ENCODE assay signal across 8 cellular contexts in genomic region chr21:44297525-44298290, GRCh38. TPM values are rescaled to one million over a fixed set of nuclear protein-coding genes. Genes with fewer than 3 reads are reported as not detected.
DNase-seq lines count a peak whose midpoint lies in the region; ATAC-seq, FAIRE-seq and TF ChIP-seq lines count a peak whose summit lies in the region.

No MANE protein-coding gene starts in this region.

- DNase-seq in AG10803 (ENCODE audit: low read depth) (peak; percentile 76), GOT3 (lab: John Stamatoyannopoulos, UW) (peak; percentile 52), NCI-H345 treated with DMSO at 0.1 percent for 48 hours (lab: John Stamatoyannopoulos, UW; ENCODE audit: unreplicated experiment) (peak; percentile 89), cardiac fibroblast (ENCODE audit: low read depth in 2 of 2) (peak; percentile 88), keratinocyte (ENCODE audit: low read depth, low spot score) (peak; percentile 36)
- DNase-seq in activated CD4-positive, CD25-positive, alpha-beta regulatory T cell treated with anti-CD3 and anti-CD28 coated beads, Interleukin-2, amount 50 U/mL, for 16 hours (ENCODE audit: low read depth, low spot score) = peak; percentile 42
- peak; percentile 26 to 71 (median 58) for DNase-seq in stimulated activated CD4-positive, alpha-beta T cell treated with anti-CD3 and anti-CD28 coated beads, Interleukin-1b, Interleukin-23, amount 100 ng/mL, for 24 hours (ENCODE audit: low read depth in 4 of 4, low spot score in 1 of 4)

- H3K4me1 ChIP-seq in keratinocyte (ENCODE audit: control insufficient read depth, extremely low read depth, insufficient read depth, low read length) = peaks cover 14% of the 10 kb centered on the region

- no peaks in the 10 kb centered on the region for H3K9me1 ChIP-seq in keratinocyte (ENCODE audit: control insufficient read depth, extremely low read depth, insufficient read depth, low read length)

- FAIRE-seq in keratinocyte (lab: Jason Lieb, UNC) = no peak

- ATAC-seq in GM18505 (IDR thresholded peaks at IDR 0.05; ENCODE audit: unreplicated experiment) = no peak

- TF ChIP-seq CTCF in AG10803 (conservative IDR thresholded peaks at IDR 0.05; ENCODE audit: low read length) = peak; percentile 88
- TF ChIP-seq CTCF in cardiac fibroblast (IDR thresholded peaks at IDR 0.05; ENCODE audit: low read depth, low read length) = peak; percentile 82
- TF ChIP-seq CTCF in keratinocyte (optimal IDR thresholded peaks at IDR 0.05 in 1 of 3, IDR thresholded peaks at IDR 0.05 in 1 of 3, conservative IDR thresholded peaks at IDR 0.05 in 1 of 3; ENCODE audit: extremely low read depth in 1 of 3, insufficient read depth in 2 of 3, low read length in 3 of 3) = peak; percentile 73 to 98 (median 76)

- TF ChIP-seq POLR2A in GM18505 (IDR thresholded peaks at IDR 0.05; ENCODE audit: borderline replicate concordance, extremely low read depth, insufficient read depth, insufficient read length) = no peak

- H3K9me3 ChIP-seq in keratinocyte (ENCODE audit: control insufficient read depth, low read depth, low read length) = no peaks in the 10 kb centered on the region

- H3K9ac ChIP-seq in keratinocyte (ENCODE audit: control insufficient read depth, extremely low read depth, insufficient read depth, low read length) = no peak overlapping the region

- no peak overlapping the region for H3K4me3 ChIP-seq in AG10803 (ENCODE audit: low read length)
- no peak overlapping the region for H3K4me3 ChIP-seq in cardiac fibroblast (replicated peaks in 1 of 2; ENCODE audit: low read depth in 2 of 2, low read length in 2 of 2)
- no peak overlapping the region for H3K4me3 ChIP-seq in keratinocyte (ENCODE audit: control insufficient read depth in 2 of 3, extremely low read depth in 1 of 3, insufficient read depth in 2 of 3, low read depth in 1 of 3, low read length in 3 of 3)

- H3K4me2 ChIP-seq in keratinocyte (ENCODE audit: control insufficient read depth, extremely low read depth, insufficient read depth, low read depth, low read length) = peak overlapping the region; percentile 8

- peaks cover 6% of the 10 kb centered on the region for H4K20me1 ChIP-seq in keratinocyte (ENCODE audit: control insufficient read depth, extremely low read depth, insufficient read depth, low read length)

- H3K27me3 ChIP-seq in keratinocyte (ENCODE audit: control insufficient read depth, extremely low read depth, insufficient read depth, low read length) = peaks cover 9% of the 10 kb centered on the region

- no peaks in the 10 kb centered on the region for H3K36me3 ChIP-seq in keratinocyte (ENCODE audit: control insufficient read depth in 2 of 2, extremely low read depth in 1 of 2, insufficient read depth in 2 of 2, low read length in 2 of 2)

- H3K27ac ChIP-seq in keratinocyte (ENCODE audit: control insufficient read depth, insufficient read depth, low read length) = no peak overlapping the region

- dilution Hi-C loops in keratinocyte (cut with MboI; ENCODE audit: extremely low pct_ligation_motif_present, low sequenced_read_pairs) = no loop called here

- H2AFZ ChIP-seq in keratinocyte (ENCODE audit: control insufficient read depth, low read length) = no peak overlapping the region

- H3K79me2 ChIP-seq in keratinocyte (ENCODE audit: control insufficient read depth, insufficient read depth, low read length) = peaks cover 21% of the 10 kb centered on the region

RNA-seq across cellular contexts. Expression of gene PFKL, which starts 2.1 kb away (rescaled TPM):
- polyA plus RNA-seq in keratinocyte = 46.6 to 73.3 TPM (median 58.9 TPM) in 3 replicates
- 49.8 TPM for polyA plus RNA-seq in keratinocyte (2011; ENCODE audit: low read depth)
- polyA plus RNA-seq in keratinocyte (2011; cell fraction: cytosol; rRNA removed) = 28.3 and 70.5 TPM in 2 replicates
- 86.3 and 114 TPM in 2 replicates for polyA plus RNA-seq in keratinocyte (2011; cell fraction: nucleus; rRNA removed)
- polyA plus RNA-seq in keratinocyte (2012; ENCODE audit: low replicate concordance) = 58.2 and 77.3 TPM in 2 replicates
- polyA minus RNA-seq in keratinocyte = 50.1 to 123 TPM (median 66.8 TPM) in 3 replicates
- polyA minus RNA-seq in keratinocyte (2011; cell fraction: cytosol; rRNA and poly(A)+ RNA removed) = 130 TPM
- 61.1 and 69.0 TPM in 2 replicates for polyA minus RNA-seq in keratinocyte (2011; cell fraction: nucleus; rRNA and poly(A)+ RNA removed)

RNA-seq across cellular contexts. Expression of gene AIRE, which starts 12.0 kb away (rescaled TPM):
- polyA plus RNA-seq in keratinocyte = not detected in 3 replicates
- not detected for polyA plus RNA-seq in keratinocyte (2011; ENCODE audit: low read depth)
- not detected in 2 replicates for polyA plus RNA-seq in keratinocyte (2011; cell fraction: cytosol; rRNA removed)
- not detected in 2 replicates for polyA plus RNA-seq in keratinocyte (2011; cell fraction: nucleus; rRNA removed)
- not detected in 2 replicates for polyA plus RNA-seq in keratinocyte (2012; ENCODE audit: low replicate concordance)
- polyA minus RNA-seq in keratinocyte = not detected in 3 replicates
- polyA minus RNA-seq in keratinocyte (2011; cell fraction: cytosol; rRNA and poly(A)+ RNA removed) = not detected
- not detected in 2 replicates for polyA minus RNA-seq in keratinocyte (2011; cell fraction: nucleus; rRNA and poly(A)+ RNA removed)

RNA-seq across cellular contexts. Expression of gene DNMT3L, which starts 36.0 kb away (rescaled TPM):
- polyA plus RNA-seq in keratinocyte = not detected in 3 replicates
- not detected for polyA plus RNA-seq in keratinocyte (2011; ENCODE audit: low read depth)
- polyA plus RNA-seq in keratinocyte (2011; cell fraction: cytosol; rRNA removed) = not detected in 2 replicates
- not detected in 2 replicates for polyA plus RNA-seq in keratinocyte (2011; cell fraction: nucleus; rRNA removed)
- not detected in 2 replicates for polyA plus RNA-seq in keratinocyte (2012; ENCODE audit: low replicate concordance)
- not detected in 3 replicates for polyA minus RNA-seq in keratinocyte
- polyA minus RNA-seq in keratinocyte (2011; cell fraction: cytosol; rRNA and poly(A)+ RNA removed) = not detected
- polyA minus RNA-seq in keratinocyte (2011; cell fraction: nucleus; rRNA and poly(A)+ RNA removed) = not detected in 2 replicates

RNA-seq across cellular contexts. Expression of gene CFAP410, which starts 41.5 kb away (rescaled TPM):
- polyA plus RNA-seq in keratinocyte = 2.2 to 5.7 TPM (median 2.9 TPM) in 3 replicates
- polyA plus RNA-seq in keratinocyte (2011; ENCODE audit: low read depth) = 1.3 TPM
- 1.3 and 5.7 TPM in 2 replicates for polyA plus RNA-seq in keratinocyte (2011; cell fraction: cytosol; rRNA removed)
- 8.0 and 11.9 TPM in 2 replicates for polyA plus RNA-seq in keratinocyte (2011; cell fraction: nucleus; rRNA removed)
- 5.4 and 6.2 TPM in 2 replicates for polyA plus RNA-seq in keratinocyte (2012; ENCODE audit: low replicate concordance)
- polyA minus RNA-seq in keratinocyte = 1.6 to 2.9 TPM (median 2.3 TPM) in 3 replicates
- polyA minus RNA-seq in keratinocyte (2011; cell fraction: cytosol; rRNA and poly(A)+ RNA removed) = 4.0 TPM
- 2.4 and 3.4 TPM in 2 replicates for polyA minus RNA-seq in keratinocyte (2011; cell fraction: nucleus; rRNA and poly(A)+ RNA removed)

RNA-seq across cellular contexts. Expression of gene TRPM2, which starts 55.7 kb away (rescaled TPM):
- polyA plus RNA-seq in keratinocyte = 0.31 to 0.60 TPM (median 0.52 TPM) in 3 replicates
- not detected for polyA plus RNA-seq in keratinocyte (2011; ENCODE audit: low read depth)
- 0.32 and 0.87 TPM in 2 replicates for polyA plus RNA-seq in keratinocyte (2011; cell fraction: cytosol; rRNA removed)
- polyA plus RNA-seq in keratinocyte (2011; cell fraction: nucleus; rRNA removed) = 0.27 and 0.35 TPM in 2 replicates
- 0.13 and 0.31 TPM in 2 replicates for polyA plus RNA-seq in keratinocyte (2012; ENCODE audit: low replicate concordance)
- not detected in 3 replicates for polyA minus RNA-seq in keratinocyte
- polyA minus RNA-seq in keratinocyte (2011; cell fraction: cytosol; rRNA and poly(A)+ RNA removed) = 3.8 TPM
- 0.53 TPM in 1 of 2 replicates, not detected in the other for polyA minus RNA-seq in keratinocyte (2011; cell fraction: nucleus; rRNA and poly(A)+ RNA removed)

Comparison
In these comparisons a context has a peak if more than half of its experiments do, and no peak if none do; other contexts are left out.
1. DNase-seq: peak in every context shown above with its lines; median percentile 89 in NCI-H345 treated with DMSO at 0.1 percent for 48 hours; 88 in cardiac fibroblast; 76 in AG10803; 58 in stimulated activated CD4-positive, alpha-beta T cell treated with anti-CD3 and anti-CD28 coated beads, Interleukin-1b, Interleukin-23, amount 100 ng/mL, for 24 hours; 52 in GOT3; 42 in activated CD4-positive, CD25-positive, alpha-beta regulatory T cell treated with anti-CD3 and anti-CD28 coated beads, Interleukin-2, amount 50 U/mL, for 16 hours; 36 in keratinocyte.